ENCODE assay signal across 17 cellular contexts in genomic region chr11:102491969-102492368, GRCh38. TPM values are rescaled to one million over a fixed set of nuclear protein-coding genes. Genes with fewer than 3 reads are reported as not detected.
A peak's percentile ranks its signal among the peaks of the same experiment; 100 is the strongest.
DNase-seq lines count a peak whose midpoint lies in the region; ATAC-seq, FAIRE-seq and TF ChIP-seq lines count a peak whose summit lies in the region.
"Had no signal": no experiment of that assay in that cellular context is flagged by ENCODE, and none has a peak within 500 bp of the region (broad histone marks: within the 10 kb centered on the region; RNA-seq: fewer than 3 reads in every experiment).

No MANE protein-coding gene starts in this region.

- no peaks in the 10 kb centered on the region for H3K9me3 ChIP-seq in Loucy (ENCODE audit: insufficient read depth, low read depth, low read length)
- no peaks in the 10 kb centered on the region for H3K9me3 ChIP-seq in GM12878 (replicated peaks; ENCODE audit: control insufficient read depth, insufficient read depth, low read length)
- H3K9me3 ChIP-seq: BLaER1, HAP-1 had no signal

- H3K27ac Mint-ChIP-seq in activated CD8-positive, alpha-beta T cell treated with anti-CD3 and anti-CD28 coated beads for 36 hours, result no peak overlapping the region
- H3K27ac Mint-ChIP-seq in activated CD8-positive, alpha-beta T cell treated with anti-CD3 and anti-CD28 coated beads, Interleukin-2, amount 10 ng/mL, durations not matched to agents 7 days and 5 days, result no peak overlapping the region
- H3K27ac Mint-ChIP-seq in stimulated activated naive CD8-positive, alpha-beta T cell treated with anti-CD3 and anti-CD28 coated beads, Interleukin-15, amount 100 ng/mL, for 72 hours, result peak overlapping the region in 1 of 2 donors; percentile 49
- H3K27ac Mint-ChIP-seq: CD4-positive, alpha-beta memory T cell had no signal

- POLR2A ChIA-PET in activated CD8-positive, alpha-beta T cell treated with anti-CD3 and anti-CD28 coated beads for 36 hours (lab: Charles Lee), result interaction anchor here (0.8 to 1.4 kb wide), 3 partner anchors 101 to 144 kb away, joined by 3 to 4 read pairs (median 3); no protein-coding TSS in a partner anchor
- POLR2A ChIA-PET in activated CD8-positive, alpha-beta T cell treated with anti-CD3 and anti-CD28 coated beads, Interleukin-2, amount 10 ng/mL, durations not matched to agents 7 days and 5 days (lab: Charles Lee), result interaction anchor here (1.2 kb wide), 1 partner anchor 142 kb away, joined by 3 read pairs; no protein-coding TSS in a partner anchor
- POLR2A ChIA-PET in GM12878 (lab: Charles Lee), result no interaction called here

- no peak for TF ChIP-seq RAD21 in GM12878 (IDR thresholded peaks at IDR 0.05; ENCODE audit: insufficient read depth, low read depth, low read length)

- no peak for TF ChIP-seq POLR2A in GM12878 (IDR thresholded peaks at IDR 0.05; ENCODE audit: low read depth, low read length)

- H3K79me2 ChIP-seq in Loucy (ENCODE audit: insufficient read depth, low read length), result no peaks in the 10 kb centered on the region
- no peaks in the 10 kb centered on the region for H3K79me2 ChIP-seq in GM12878 (ENCODE audit: control insufficient read depth, insufficient read depth, low read length)

- H4K20me1 ChIP-seq in Loucy (ENCODE audit: insufficient read depth, low read length, poor library complexity, severe bottlenecking), result no peaks in the 10 kb centered on the region
- H4K20me1 ChIP-seq in GM12878 (ENCODE audit: control insufficient read depth, insufficient read depth), result no peaks in the 10 kb centered on the region
- H4K20me1 ChIP-seq: BLaER1 had no signal

- intact Hi-C loops in activated CD8-positive, alpha-beta T cell treated with anti-CD3 and anti-CD28 coated beads for 36 hours (cut with micrococcal nuclease), result no loop called here
- intact Hi-C loops in GM12878 (cut with micrococcal nuclease; ENCODE audit: unreplicated experiment), result loop anchor here (2.0 kb wide), 1 partner anchor 17 kb away; no protein-coding TSS in a partner anchor

- RAD21 ChIA-PET in GM12878 (lab: Charles Lee; ENCODE audit: unreplicated experiment), result interaction anchor here (0.7 to 3.6 kb wide), 10 partner anchors 13 to 198 kb away, joined by 3 to 25 read pairs (median 4); no protein-coding TSS in a partner anchor

- 53% methylated on average over 2 of the region's 2 CpGs for WGBS in GM12878 (ENCODE audit: insufficient coverage, insufficient replicate concordance, low lambda C conversion rate, missing lambda C conversion rate)

- DNase-seq in activated CD8-positive, alpha-beta T cell treated with anti-CD3 and anti-CD28 coated beads for 36 hours, result no peak
- DNase-seq in activated CD8-positive, alpha-beta T cell treated with anti-CD3 and anti-CD28 coated beads, Interleukin-2, amount 10 ng/mL, durations not matched to agents 7 days and 5 days, result no peak
- no peak for DNase-seq in GM12878 (ENCODE audit: low read depth, low spot score)
- DNase-seq in stimulated activated naive CD8-positive, alpha-beta T cell treated with anti-CD3 and anti-CD28 coated beads, Interleukin-15, amount 100 ng/mL, for 72 hours, result no peak
- DNase-seq in NCI-H1694 (lab: John Stamatoyannopoulos, UW), result no peak
- DNase-seq in stimulated activated naive CD4-positive, alpha-beta T cell (lab: John Stamatoyannopoulos, UW), result no peak
- DNase-seq: 8988T; CD4-positive, alpha-beta memory T cell; DMS153; DMS79; GDM1 had no signal

- peaks cover 1% of the 10 kb centered on the region for H3K27me3 Mint-ChIP-seq in activated CD8-positive, alpha-beta T cell treated with anti-CD3 and anti-CD28 coated beads for 36 hours
- peaks cover 5% of the 10 kb centered on the region for H3K27me3 Mint-ChIP-seq in activated CD8-positive, alpha-beta T cell treated with anti-CD3 and anti-CD28 coated beads, Interleukin-2, amount 10 ng/mL, durations not matched to agents 7 days and 5 days (ENCODE audit: low read depth)
- H3K27me3 Mint-ChIP-seq in stimulated activated naive CD8-positive, alpha-beta T cell treated with anti-CD3 and anti-CD28 coated beads, Interleukin-15, amount 100 ng/mL, for 72 hours, result no peaks in the 10 kb centered on the region

- SMC1A ChIA-PET in GM12878 (lab: Charles Lee; ENCODE audit: uncharacterized antibody, unreplicated experiment), result interaction anchor here (0.6 to 4.5 kb wide), 19 partner anchors 12 to 177 kb away, joined by 3 to 56 read pairs (median 4); no protein-coding TSS in a partner anchor

- H3K4me1 ChIP-seq in Loucy (ENCODE audit: insufficient read depth, low read length, poor library complexity, severe bottlenecking), result peaks cover 34% of the 10 kb centered on the region
- H3K4me1 ChIP-seq in GM12878 (ENCODE audit: control insufficient read depth, insufficient read depth, low read length), result peaks cover 23% of the 10 kb centered on the region
- H3K4me1 ChIP-seq: HAP-1 had no signal

- H3K4me2 ChIP-seq in Loucy (ENCODE audit: low read depth, low read length, poor library complexity, severe bottlenecking), result no peak overlapping the region
- no peak overlapping the region for H3K4me2 ChIP-seq in GM12878 (ENCODE audit: control insufficient read depth, insufficient read depth)

- no peak overlapping the region for H3K27ac ChIP-seq in GM12878 (ENCODE audit: control insufficient read depth, insufficient read depth)
- H3K27ac ChIP-seq: BLaER1 had no signal

- H3K4me3 ChIP-seq in Loucy (ENCODE audit: low read length, poor library complexity, severe bottlenecking), result no peak overlapping the region
- H3K4me3 ChIP-seq in GM12878, result no peak overlapping the region
- H3K4me3 ChIP-seq: BLaER1, HAP-1 had no signal

- no peaks in the 10 kb centered on the region for H3F3A ChIP-seq in Loucy (ENCODE audit: low read depth)

- H3K4me3 Mint-ChIP-seq in activated CD8-positive, alpha-beta T cell treated with anti-CD3 and anti-CD28 coated beads for 36 hours, result no peak overlapping the region
- no peak overlapping the region for H3K4me3 Mint-ChIP-seq in activated CD8-positive, alpha-beta T cell treated with anti-CD3 and anti-CD28 coated beads, Interleukin-2, amount 10 ng/mL, durations not matched to agents 7 days and 5 days
- H3K4me3 Mint-ChIP-seq in stimulated activated naive CD8-positive, alpha-beta T cell treated with anti-CD3 and anti-CD28 coated beads, Interleukin-15, amount 100 ng/mL, for 72 hours, result peak overlapping the region; percentile 31 to 65
- H3K4me3 Mint-ChIP-seq: CD14-positive monocyte; CD4-positive, alpha-beta memory T cell had no signal

- no peaks in the 10 kb centered on the region for H3K9me2 ChIP-seq in Loucy (replicated peaks; ENCODE audit: low read depth, low read length)

- H3K36me3 ChIP-seq in Loucy (ENCODE audit: insufficient read depth, low read length), result no peaks in the 10 kb centered on the region
- H3K36me3 ChIP-seq in GM12878 (ENCODE audit: control insufficient read depth in 2 of 2, insufficient read depth in 2 of 2, low read length in 1 of 2), result no peaks in the 10 kb centered on the region
- H3K36me3 ChIP-seq: BLaER1, HAP-1 had no signal

- in situ Hi-C loops in GM12878 (cut with MboI), result loop anchor here (25.0 kb wide), 1 partner anchor 105 kb away; no protein-coding TSS in a partner anchor

- H2AFZ ChIP-seq in Loucy (ENCODE audit: low read length) (0 out of 2 replicates have a peak overlapping the region, but pooled peaks have one; percentile 19), GM12878 (ENCODE audit: control insufficient read depth, low read depth, low read length) (no peak overlapping the region)

- H3K9ac ChIP-seq in Loucy (ENCODE audit: low read depth, low read length, poor library complexity, severe bottlenecking) (no peak overlapping the region), GM12878 (ENCODE audit: control insufficient read depth, insufficient read depth, low read length) (no peak overlapping the region)
- H3K9ac ChIP-seq: BLaER1 had no signal

- CTCF ChIA-PET in activated CD8-positive, alpha-beta T cell treated with anti-CD3 and anti-CD28 coated beads for 36 hours (lab: Charles Lee), result interaction anchor here (1.4 to 2.7 kb wide), 4 partner anchors 16 to 150 kb away, joined by 5 to 16 read pairs (median 8); no protein-coding TSS in a partner anchor
- CTCF ChIA-PET in activated CD8-positive, alpha-beta T cell treated with anti-CD3 and anti-CD28 coated beads, Interleukin-2, amount 10 ng/mL, durations not matched to agents 7 days and 5 days (lab: Charles Lee), result interaction anchor here (0.8 to 4.4 kb wide), 7 partner anchors 15 to 174 kb away, joined by 3 to 25 read pairs (median 5); no protein-coding TSS in a partner anchor
- CTCF ChIA-PET in GM12878 (lab: Yijun Ruan, JAX), result interaction anchor here (1.0 to 4.8 kb wide), 13 partner anchors 14 to 204 kb away, joined by 3 to 42 read pairs (median 10); no protein-coding TSS in a partner anchor

- FAIRE-seq in GM12878 (lab: Jason Lieb, UNC), result no peak
- FAIRE-seq: H1 had no signal

- no TSS peak for BruUV-seq in GM12878 (replicated peaks; lab: Mats Ljungman, UMichigan)

- H3K27me3 ChIP-seq in Loucy (ENCODE audit: insufficient read depth, low read length, poor library complexity, severe bottlenecking) (no peaks in the 10 kb centered on the region), GM12878 (replicated peaks in 1 of 2; ENCODE audit: control insufficient read depth in 2 of 2, insufficient read depth in 2 of 2, low read length in 1 of 2) (0 out of 4 replicates have a peak, but pooled peaks cover 0 to 3% of the 10 kb centered on the region in 2 experiments)
- H3K27me3 ChIP-seq: BLaER1 had no signal

- no peaks in the 10 kb centered on the region for H3K36me3 Mint-ChIP-seq in activated CD8-positive, alpha-beta T cell treated with anti-CD3 and anti-CD28 coated beads for 36 hours (ENCODE audit: low read depth)
- H3K36me3 Mint-ChIP-seq in activated CD8-positive, alpha-beta T cell treated with anti-CD3 and anti-CD28 coated beads, Interleukin-2, amount 10 ng/mL, durations not matched to agents 7 days and 5 days (ENCODE audit: low read depth), result no peaks in the 10 kb centered on the region
- H3K36me3 Mint-ChIP-seq: CD14-positive monocyte; CD4-positive, alpha-beta memory T cell had no signal

- ATAC-seq in activated CD8-positive, alpha-beta T cell treated with anti-CD3 and anti-CD28 coated beads for 36 hours, result peak; percentile 43
- ATAC-seq in activated CD8-positive, alpha-beta T cell treated with anti-CD3 and anti-CD28 coated beads, Interleukin-2, amount 10 ng/mL, durations not matched to agents 7 days and 5 days, result no peak
- no peak for ATAC-seq in GM12878
- ATAC-seq in stimulated activated naive CD8-positive, alpha-beta T cell treated with anti-CD3 and anti-CD28 coated beads, Interleukin-15, amount 100 ng/mL, for 72 hours, result peak; percentile 75

- peaks cover 50% of the 10 kb centered on the region for H3K4me1 Mint-ChIP-seq in activated CD8-positive, alpha-beta T cell treated with anti-CD3 and anti-CD28 coated beads for 36 hours (ENCODE audit: low read depth)
- peaks cover 44% of the 10 kb centered on the region for H3K4me1 Mint-ChIP-seq in activated CD8-positive, alpha-beta T cell treated with anti-CD3 and anti-CD28 coated beads, Interleukin-2, amount 10 ng/mL, durations not matched to agents 7 days and 5 days (ENCODE audit: low read depth)
- H3K4me1 Mint-ChIP-seq in stimulated activated naive CD8-positive, alpha-beta T cell treated with anti-CD3 and anti-CD28 coated beads, Interleukin-15, amount 100 ng/mL, for 72 hours, result peaks cover 62% of the 10 kb centered on the region

- no peak for TF ChIP-seq EP300 in GM12878 (IDR thresholded peaks at IDR 0.05; ENCODE audit: borderline replicate concordance in 1 of 2, control insufficient read depth in 1 of 2, low read depth in 2 of 2, low read length in 2 of 2)

- H3K9me3 Mint-ChIP-seq in activated CD8-positive, alpha-beta T cell treated with anti-CD3 and anti-CD28 coated beads for 36 hours, result no peaks in the 10 kb centered on the region
- no peaks in the 10 kb centered on the region for H3K9me3 Mint-ChIP-seq in activated CD8-positive, alpha-beta T cell treated with anti-CD3 and anti-CD28 coated beads, Interleukin-2, amount 10 ng/mL, durations not matched to agents 7 days and 5 days (ENCODE audit: insufficient read depth)
- no peaks in the 10 kb centered on the region for H3K9me3 Mint-ChIP-seq in stimulated activated naive CD8-positive, alpha-beta T cell treated with anti-CD3 and anti-CD28 coated beads, Interleukin-15, amount 100 ng/mL, for 72 hours
- H3K9me3 Mint-ChIP-seq: CD14-positive monocyte; CD4-positive, alpha-beta memory T cell had no signal

- no peak for TF ChIP-seq CTCF in activated CD8-positive, alpha-beta T cell treated with anti-CD3 and anti-CD28 coated beads for 36 hours (IDR thresholded peaks at IDR 0.05)
- TF ChIP-seq CTCF in Loucy (conservative IDR thresholded peaks at IDR 0.05; ENCODE audit: low read length) (no peak), GM12878 (IDR thresholded peaks at IDR 0.05 in 2 of 3, conservative IDR thresholded peaks at IDR 0.05 in 1 of 3; ENCODE audit: control insufficient read depth in 2 of 3, extremely low read depth in 1 of 3, insufficient read depth in 1 of 3, low read depth in 3 of 3, low read length in 3 of 3) (no peak)

RNA-seq across cellular contexts. Expression of gene MMP7, which starts 38.6 kb away (rescaled TPM):
- not detected for total RNA-seq in activated CD8-positive, alpha-beta T cell treated with anti-CD3 and anti-CD28 coated beads for 36 hours
- total RNA-seq in activated CD8-positive, alpha-beta T cell treated with anti-CD3 and anti-CD28 coated beads, Interleukin-2, amount 10 ng/mL, durations not matched to agents 7 days and 5 days, result not detected
- 4.3 and 5.4 TPM in 2 replicates for total RNA-seq in GM12878 (2013; cell fraction: nucleolus; rRNA removed)
- 0.68 and 1.7 TPM in 2 replicates for total RNA-seq in GM12878 (2014; rRNA removed)
- total RNA-seq in GM12878 (2014; rRNA removed; fragmentation: Illumina TruSeq; extraction: Trizol), result 1.1 and 1.7 TPM in 2 replicates
- total RNA-seq in GM12878 (2021), result 1.0 and 1.2 TPM in 2 replicates
- 0.80 TPM for polyA plus RNA-seq in GM12878 (2011; ENCODE audit: low read depth)
- polyA plus RNA-seq in GM12878 (2011; rRNA removed), result 18.0 and 19.9 TPM in 2 replicates
- polyA plus RNA-seq in GM12878 (2011; cell fraction: cytosol; rRNA removed), result 11.7 and 14.3 TPM in 2 replicates
- 4.5 and 7.8 TPM in 2 replicates for polyA plus RNA-seq in GM12878 (2011; cell fraction: nucleus; rRNA removed)
- polyA plus RNA-seq in GM12878 (2012), result 1.4 TPM in 2 replicates
- polyA plus RNA-seq in GM12878 (2014; fragmentation: Illumina TruSeq; extraction: Trizol), result 0.62 and 1.2 TPM in 2 replicates
- 1 to 10 TPM; 1.6 to 1.7 TPM for polyA plus RNA-seq in GM12878 (2014; fragmentation: Nextera tagmentation; extraction: Ambion mirVana)
- 0.52 and 0.92 TPM in 2 replicates for polyA plus RNA-seq in GM12878 (2014; rRNA removed)
- under 1 TPM; 0.63 to 0.68 TPM for polyA plus RNA-seq in GM12878 (2016; fragmentation: Nextera tagmentation; extraction: Ambion mirVana)
- 5.3 and 10.9 TPM in 2 replicates for polyA minus RNA-seq in GM12878 (2011; rRNA and poly(A)+ RNA removed)
- 2.5 and 2.7 TPM in 2 replicates for polyA minus RNA-seq in GM12878 (2011; cell fraction: cytosol; rRNA and poly(A)+ RNA removed)
- polyA minus RNA-seq in GM12878 (2011; cell fraction: nucleus; rRNA and poly(A)+ RNA removed), result 0.97 and 1.1 TPM in 2 replicates
- total RNA-seq: CD4-positive, alpha-beta memory T cell; H1 had no signal
- polyA plus RNA-seq: AG04450; CD14-positive monocyte; CD4-positive, alpha-beta memory T cell; H1 had no signal

RNA-seq across cellular contexts. Expression of gene TMEM123, which starts 39.4 kb away (rescaled TPM):
- 100 to 1,000 TPM; 234 to 235 TPM for total RNA-seq in activated CD8-positive, alpha-beta T cell treated with anti-CD3 and anti-CD28 coated beads for 36 hours
- total RNA-seq in activated CD8-positive, alpha-beta T cell treated with anti-CD3 and anti-CD28 coated beads, Interleukin-2, amount 10 ng/mL, durations not matched to agents 7 days and 5 days, result 100 to 1,000 TPM; 434 to 461 TPM
- total RNA-seq in GM12878 (2013; cell fraction: nucleolus; rRNA removed), result 122 and 125 TPM in 2 replicates
- 90.4 and 104 TPM in 2 replicates for total RNA-seq in GM12878 (2014; rRNA removed)
- total RNA-seq in GM12878 (2014; rRNA removed; fragmentation: Illumina TruSeq; extraction: Trizol), result 220 and 240 TPM in 2 replicates
- total RNA-seq in GM12878 (2021), result 124 and 146 TPM in 2 replicates
- 60.0 TPM for polyA plus RNA-seq in GM12878 (2011; ENCODE audit: low read depth)
- polyA plus RNA-seq in GM12878 (2011; rRNA removed), result 667 and 744 TPM in 2 replicates
- 89.5 and 235 TPM in 2 replicates for polyA plus RNA-seq in GM12878 (2011; cell fraction: cytosol; rRNA removed)
- 48.4 and 94.5 TPM in 2 replicates for polyA plus RNA-seq in GM12878 (2011; cell fraction: nucleus; rRNA removed)
- polyA plus RNA-seq in GM12878 (2012), result 77.6 and 83.1 TPM in 2 replicates
- polyA plus RNA-seq in GM12878 (2014; fragmentation: Illumina TruSeq; extraction: Trizol), result 152 and 245 TPM in 2 replicates
- 10 to 100 TPM; 35.1 to 48.8 TPM for polyA plus RNA-seq in GM12878 (2014; fragmentation: Nextera tagmentation; extraction: Ambion mirVana)
- 62.9 and 73.9 TPM in 2 replicates for polyA plus RNA-seq in GM12878 (2014; rRNA removed)
- 100 to 1,000 TPM; 122 to 124 TPM for polyA plus RNA-seq in GM12878 (2016; fragmentation: Nextera tagmentation; extraction: Ambion mirVana)
- 234 and 661 TPM in 2 replicates for polyA minus RNA-seq in GM12878 (2011; rRNA and poly(A)+ RNA removed)
- polyA minus RNA-seq in GM12878 (2011; cell fraction: cytosol; rRNA and poly(A)+ RNA removed), result 119 and 168 TPM in 2 replicates
- polyA minus RNA-seq in GM12878 (2011; cell fraction: nucleus; rRNA and poly(A)+ RNA removed), result 56.7 and 58.8 TPM in 2 replicates

Comparison
In these comparisons a context has a peak if more than half of its experiments do, and no peak if none do; other contexts are left out.
1. ATAC-seq: peak in activated CD8-positive, alpha-beta T cell treated with anti-CD3 and anti-CD28 coated beads for 36 hours (single experiment) and stimulated activated naive CD8-positive, alpha-beta T cell treated with anti-CD3 and anti-CD28 coated beads, Interleukin-15, amount 100 ng/mL, for 72 hours (single experiment); none in activated CD8-positive, alpha-beta T cell treated with anti-CD3 and anti-CD28 coated beads, Interleukin-2, amount 10 ng/mL, durations not matched to agents 7 days and 5 days (single experiment) and GM12878 (single experiment).
2. H3K4me3 Mint-ChIP-seq: peak in stimulated activated naive CD8-positive, alpha-beta T cell treated with anti-CD3 and anti-CD28 coated beads, Interleukin-15, amount 100 ng/mL, for 72 hours (2 of 2); none in activated CD8-positive, alpha-beta T cell treated with anti-CD3 and anti-CD28 coated beads for 36 hours (single experiment) and activated CD8-positive, alpha-beta T cell treated with anti-CD3 and anti-CD28 coated beads, Interleukin-2, amount 10 ng/mL, durations not matched to agents 7 days and 5 days (single experiment).